Comparison of ENCODE assay signal across 2 cellular contexts in genomic region chr12:31231611-31232360, GRCh38.
TF ChIP-seq lines count a peak whose summit lies in the region.

No MANE protein-coding gene starts in this region.

TF ChIP-seq in IMR-90, 13 proteins besides CTCF, POLR2A, EP300 and RAD21 (continued from another document):
- no peak for TF ChIP-seq FOS (IDR thresholded peaks at IDR 0.05; ENCODE audit: low read depth, low read length)

TF ChIP-seq in K562, 482 proteins besides CTCF, POLR2A, EP300 and RAD21:
- no peak for TF ChIP-seq HBP1 (CRISPR knock-in tag; IDR thresholded peaks at IDR 0.05)
- no peak for TF ChIP-seq SMAD4 (CRISPR knock-in tag; conservative IDR thresholded peaks at IDR 0.05)
- no peak for TF ChIP-seq HMG20A (CRISPR knock-in tag; conservative IDR thresholded peaks at IDR 0.05)
- no peak for TF ChIP-seq CBX2 (IDR thresholded peaks at IDR 0.05; ENCODE audit: insufficient read depth, low read length, poor library complexity, severe bottlenecking)
- no peak for TF ChIP-seq ARID2 (IDR thresholded peaks at IDR 0.05)
- TF ChIP-seq STAT5B (CRISPR knock-in tag; IDR thresholded peaks at IDR 0.05) = no peak
- no peak for TF ChIP-seq RNF219 (CRISPR knock-in tag; IDR thresholded peaks at IDR 0.05)
- no peak for TF ChIP-seq CAMTA2 (CRISPR knock-in tag; conservative IDR thresholded peaks at IDR 0.05)
- no peak for TF ChIP-seq FOS (IDR thresholded peaks at IDR 0.05; ENCODE audit: extremely low read depth, insufficient read length)
- TF ChIP-seq TRIM24 (IDR thresholded peaks at IDR 0.05) = no peak
- TF ChIP-seq PHTF2 (CRISPR knock-in tag; IDR thresholded peaks at IDR 0.05) = no peak
- TF ChIP-seq RFX7 (CRISPR knock-in tag; IDR thresholded peaks at IDR 0.05) = no peak
- TF ChIP-seq GATAD2A (IDR thresholded peaks at IDR 0.05) = no peak
- TF ChIP-seq POLR2G (IDR thresholded peaks at IDR 0.05; ENCODE audit: low read depth, low read length) = no peak
- TF ChIP-seq ZNF354B (CRISPR knock-in tag; IDR thresholded peaks at IDR 0.05) = no peak
- no peak for TF ChIP-seq ZNF224 (CRISPR knock-in tag; IDR thresholded peaks at IDR 0.05)
TF ChIP-seq in K562: peak in this region for 0.
